Comparison of ENCODE assay signal across 18 cellular contexts in genomic region chr11:114213622-114214021, GRCh38.
A peak's percentile ranks its signal among the peaks of the same experiment; 100 is the strongest.
DNase-seq lines count a peak whose midpoint lies in the region; TF ChIP-seq lines count a peak whose summit lies in the region.
"Had no signal": no experiment of that assay in that cellular context is flagged by ENCODE, and none has a peak within 500 bp of the region (broad histone marks: within the 10 kb centered on the region; RNA-seq: fewer than 3 reads in every experiment).

No MANE protein-coding gene starts in this region.

- H3K4me1 Mint-ChIP-seq in nephron progenitor cell (peaks cover 95% of the 10 kb centered on the region), progenitor cell of endocrine pancreas (ENCODE audit: low read depth) (peaks cover 84% of the 10 kb centered on the region)

- CTCF ChIA-PET in HEK293 (lab: Yijun Ruan, JAX) (interaction anchor here (1.9 kb wide), 1 partner anchor 48 kb away, joined by 5 read pairs; no protein-coding TSS in a partner anchor), GM10248 (lab: Yijun Ruan, JAX) (interaction anchor here (1.3 kb wide), 1 partner anchor 48 kb away, joined by 3 read pairs; no protein-coding TSS in a partner anchor)

- H3K9me3 Mint-ChIP-seq in nephron progenitor cell (no peaks in the 10 kb centered on the region), progenitor cell of endocrine pancreas (ENCODE audit: low read depth) (no peaks in the 10 kb centered on the region)
- H3K9me3 Mint-ChIP-seq: CD14-positive monocyte, GM23338 had no signal

- intact Hi-C loops in transverse colon (cut with DNase I; ENCODE audit: low total_unique reads) = no loop called here

- H3K27ac ChIP-seq in HEK293 (ENCODE audit: extremely low read depth, low read depth, low read length) (no peak overlapping the region), transverse colon (no peak overlapping the region)
- H3K27ac ChIP-seq: BLaER1 had no signal

- peaks cover 7% of the 10 kb centered on the region for H3K27me3 Mint-ChIP-seq in nephron progenitor cell (ENCODE audit: low read depth, poor library complexity)
- H3K27me3 Mint-ChIP-seq in progenitor cell of endocrine pancreas = no peaks in the 10 kb centered on the region
- H3K27me3 Mint-ChIP-seq: CD4-positive, alpha-beta memory T cell had no signal

- in situ Hi-C loops in transverse colon (cut with MboI; ENCODE audit: low pct_ligation_motif_present in 1 of 4, low pct_unique_long_range_greater_than_20kb in 1 of 4, low sequenced_read_pairs in 3 of 4) = no loop called here

- H3K36me3 Mint-ChIP-seq in nephron progenitor cell (ENCODE audit: low read depth) (no peaks in the 10 kb centered on the region), progenitor cell of endocrine pancreas (ENCODE audit: insufficient read depth) (no peaks in the 10 kb centered on the region)
- H3K36me3 Mint-ChIP-seq: CD4-positive, alpha-beta memory T cell had no signal

- H3K4me3 ChIP-seq in HEK293 (ENCODE audit: low read depth, low read length) (no peak overlapping the region), transverse colon (no peak overlapping the region)
- H3K4me3 ChIP-seq: BLaER1, GM23338 had no signal

- H3K9me3 ChIP-seq in HEK293 (ENCODE audit: control insufficient read depth, insufficient read depth, low read depth, low read length) (no peaks in the 10 kb centered on the region), transverse colon (no peaks in the 10 kb centered on the region)
- H3K9me3 ChIP-seq: BLaER1 had no signal

- TF ChIP-seq POLR2A in transverse colon (IDR thresholded peaks at IDR 0.05) (no peak), erythroblast (IDR thresholded peaks at IDR 0.05; ENCODE audit: low read length) (no peak)

- TF ChIP-seq CTCF in HEK293 (tag by site-specific recombination; IDR thresholded peaks at IDR 0.05) = no peak
- no peak for TF ChIP-seq CTCF in nephron progenitor cell (IDR thresholded peaks at IDR 0.05)
- TF ChIP-seq CTCF in progenitor cell of endocrine pancreas (IDR thresholded peaks at IDR 0.05; ENCODE audit: unreplicated experiment) = no peak
- no peak for TF ChIP-seq CTCF in transverse colon (IDR thresholded peaks at IDR 0.05)
- TF ChIP-seq CTCF in GM10248 (IDR thresholded peaks at IDR 0.05; ENCODE audit: control extremely low read depth, extremely low read depth, low read depth, missing control alignments) = no peak

- H3K4me3 Mint-ChIP-seq in nephron progenitor cell (peak overlapping the region; percentile 4), progenitor cell of endocrine pancreas (ENCODE audit: low read depth) (no peak overlapping the region)
- H3K4me3 Mint-ChIP-seq: CD14-positive monocyte; CD4-positive, alpha-beta memory T cell; GM23338 had no signal

- DNase-seq in OCI-M1 (lab: John Stamatoyannopoulos, UW) (peak; percentile 52), nephron progenitor cell (no peak), progenitor cell of endocrine pancreas (ENCODE audit: low spot score, unreplicated experiment) (no peak), epidermal melanocyte (ENCODE audit: insufficient read length, low spot score) (no peak), transverse colon (no peak), erythroblast (lab: John Stamatoyannopoulos, UW) (no peak), GM10248 (ENCODE audit: extremely low spot score) (no peak)
- DNase-seq: 8988T; CD4-positive, alpha-beta memory T cell; DMS153; DMS79; GDM1; HCEC 1CT; IMR-90 had no signal

- no peaks in the 10 kb centered on the region for H3K27me3 ChIP-seq in transverse colon
- H3K27me3 ChIP-seq: BLaER1 had no signal

- POLR2A ChIA-PET in HEK293 (lab: Yijun Ruan, JAX) (no interaction called here), GM10248 (lab: Yijun Ruan, JAX) (no interaction called here)

- H3K4me1 ChIP-seq in HEK293 (ENCODE audit: control insufficient read depth, insufficient read depth, low read length) (no peaks in the 10 kb centered on the region), transverse colon (peaks cover 0 to 29% (median 19%) of the 10 kb centered on the region in 4 donors)

- TF ChIP-seq EP300 in transverse colon (IDR thresholded peaks at IDR 0.05; ENCODE audit: low read depth) = no peak

- peak overlapping the region; percentile 17 for H3K27ac Mint-ChIP-seq in nephron progenitor cell
- peak overlapping the region; percentile 95 for H3K27ac Mint-ChIP-seq in progenitor cell of endocrine pancreas
- H3K27ac Mint-ChIP-seq: CD14-positive monocyte; CD4-positive, alpha-beta memory T cell; GM23338 had no signal

- WGBS in transverse colon (ENCODE audit: low coverage in 1 of 2), 2 donors = 87 to 100% methylated on average over 1 to 2 of the region's 2 CpGs

- H3K36me3 ChIP-seq in HEK293 (ENCODE audit: control insufficient read depth in 2 of 2, insufficient read depth in 1 of 2, low read length in 2 of 2) (no peaks in the 10 kb centered on the region), transverse colon (no peaks in the 10 kb centered on the region)
- H3K36me3 ChIP-seq: BLaER1 had no signal

TF ChIP-seq in HEK293, 187 proteins besides CTCF, POLR2A, EP300 and RAD21:
- TF ChIP-seq ZNF768 (tag by site-specific recombination; IDR thresholded peaks at IDR 0.05) (peak; percentile 60; the same call in 1 of the 2 replicates), ZNF670 (tag by site-specific recombination; IDR thresholded peaks at IDR 0.05; ENCODE audit: low read depth) (no peak)
